Comparison of ENCODE assay signal across 9 cellular contexts in the genomic region with DNA sequence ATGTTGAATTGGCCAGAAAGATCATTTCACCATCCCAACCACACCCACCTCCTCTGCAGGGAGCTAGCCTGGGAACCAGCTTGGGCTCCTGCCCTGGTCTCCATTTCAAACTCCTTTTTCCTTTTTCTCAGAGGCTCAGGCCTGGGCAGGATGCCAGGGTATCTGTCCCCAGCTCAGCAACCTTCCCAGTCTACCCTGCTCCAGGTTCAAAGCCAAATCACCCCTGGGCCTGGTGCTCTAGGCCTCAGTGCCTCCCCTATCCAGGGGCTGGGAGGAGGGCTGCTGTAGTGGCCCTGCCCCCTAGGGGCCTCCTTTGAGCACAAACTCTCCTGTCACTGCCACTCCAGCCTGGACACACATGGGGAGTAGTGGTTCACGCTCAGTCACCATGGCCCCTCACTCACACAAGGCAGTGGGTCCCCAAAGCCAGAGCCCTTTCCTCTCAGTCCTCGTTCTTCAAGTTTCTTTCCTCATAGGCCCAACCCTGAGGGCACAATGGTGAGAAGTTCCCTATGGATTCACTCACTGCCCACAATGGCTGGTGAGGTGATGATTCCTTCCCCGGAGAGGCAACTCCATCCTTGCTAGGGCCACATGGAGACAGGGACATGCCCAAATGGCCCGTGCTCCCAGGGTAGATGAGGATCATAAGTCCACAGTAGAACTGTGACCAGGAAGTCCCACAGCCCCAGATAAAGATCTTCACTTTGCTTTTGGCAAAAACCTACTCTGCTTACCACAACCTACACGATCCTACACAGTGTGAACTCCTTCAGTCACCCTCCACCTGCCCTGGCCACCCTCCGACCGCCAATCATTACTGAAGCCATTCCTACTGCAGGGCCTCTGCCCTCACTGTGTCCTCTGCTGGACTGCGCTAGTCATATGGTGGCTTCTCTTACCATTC. TPM values are rescaled to one million over a fixed set of nuclear protein-coding genes. Genes with fewer than 3 reads are reported as not detected.
DNase-seq lines count a peak whose midpoint lies in the region; TF ChIP-seq lines count a peak whose summit lies in the region.
"Had no signal": no experiment of that assay in that cellular context is flagged by ENCODE, and none has a peak within 500 bp of the region (broad histone marks: within the 10 kb centered on the region; RNA-seq: fewer than 3 reads in every experiment).

No MANE protein-coding gene starts in this region.

- H3K4me1 Mint-ChIP-seq in activated CD4-positive, alpha-beta memory T cell treated with anti-CD3 and anti-CD28 coated beads for 36 hours (ENCODE audit: low read depth): peaks cover 42% of the 10 kb centered on the region
- H3K4me1 Mint-ChIP-seq in activated CD4-positive, alpha-beta memory T cell treated with anti-CD3 and anti-CD28 coated beads, Interleukin-2, amount 10 ng/mL, durations not matched to agents 7 days and 5 days: peaks cover 59% of the 10 kb centered on the region

- H3K27ac Mint-ChIP-seq in activated CD4-positive, alpha-beta memory T cell treated with anti-CD3 and anti-CD28 coated beads for 36 hours: peak overlapping the region; percentile 6
- H3K27ac Mint-ChIP-seq in activated CD4-positive, alpha-beta memory T cell treated with anti-CD3 and anti-CD28 coated beads, Interleukin-2, amount 10 ng/mL, durations not matched to agents 7 days and 5 days: no peak overlapping the region

- peaks cover 6% of the 10 kb centered on the region for H3K36me3 Mint-ChIP-seq in activated CD4-positive, alpha-beta memory T cell treated with anti-CD3 and anti-CD28 coated beads for 36 hours
- peaks cover 6% of the 10 kb centered on the region for H3K36me3 Mint-ChIP-seq in activated CD4-positive, alpha-beta memory T cell treated with anti-CD3 and anti-CD28 coated beads, Interleukin-2, amount 10 ng/mL, durations not matched to agents 7 days and 5 days (ENCODE audit: low read depth)

- intact Hi-C loops in activated CD4-positive, alpha-beta memory T cell treated with anti-CD3 and anti-CD28 coated beads for 36 hours (cut with micrococcal nuclease): loop anchor here (2.0 to 5.0 kb wide), 2 partner anchors 14 to 201 kb away; a partner anchor contains a TSS
- intact Hi-C loops in left ventricle myocardium inferior (cut with micrococcal nuclease) (no loop called here), thyroid gland (cut with DNase I) (loop anchor here (5.0 kb wide), 1 partner anchor 181 kb away; a partner anchor contains a TSS)

- peak overlapping the region; percentile 82 for H3K27ac ChIP-seq in left ventricle myocardium inferior (replicated peaks)
- H3K27ac ChIP-seq in thyroid gland: peak overlapping the region in 2 of 3 donors; percentile 50 to 54

- peak; percentile 48 for DNase-seq in activated CD4-positive, alpha-beta memory T cell treated with anti-CD3 and anti-CD28 coated beads for 36 hours
- DNase-seq in activated CD4-positive, alpha-beta memory T cell treated with anti-CD3 and anti-CD28 coated beads, Interleukin-2, amount 10 ng/mL, durations not matched to agents 7 days and 5 days: no peak
- DNase-seq in UCSD-AML1 (lab: John Stamatoyannopoulos, UW; ENCODE audit: unreplicated experiment) (peak; percentile 57), left ventricle myocardium inferior (no peak), thyroid gland (no peak), SKM-1 (lab: John Stamatoyannopoulos, UW; ENCODE audit: unreplicated experiment) (no peak), SHP77 (lab: John Stamatoyannopoulos, UW) (no peak)
- DNase-seq in effector CD4-positive, alpha-beta T cell: no peak

- H3K27me3 Mint-ChIP-seq in activated CD4-positive, alpha-beta memory T cell treated with anti-CD3 and anti-CD28 coated beads for 36 hours: peaks cover 3% of the 10 kb centered on the region
- peaks cover 8% of the 10 kb centered on the region for H3K27me3 Mint-ChIP-seq in activated CD4-positive, alpha-beta memory T cell treated with anti-CD3 and anti-CD28 coated beads, Interleukin-2, amount 10 ng/mL, durations not matched to agents 7 days and 5 days

- no peak overlapping the region for H3K4me3 ChIP-seq in left ventricle myocardium inferior
- H3K4me3 ChIP-seq in thyroid gland (replicated peaks in 1 of 3): no peak overlapping the region
- H3K4me3 ChIP-seq: pancreas had no signal

- TF ChIP-seq POLR2A in thyroid gland (IDR thresholded peaks at IDR 0.05): no peak

- TF ChIP-seq CTCF in left ventricle myocardium inferior (IDR thresholded peaks at IDR 0.05; ENCODE audit: borderline replicate concordance): peak; percentile 10
- TF ChIP-seq CTCF in thyroid gland (IDR thresholded peaks at IDR 0.05): no peak

- no peaks in the 10 kb centered on the region for H3K9me3 Mint-ChIP-seq in activated CD4-positive, alpha-beta memory T cell treated with anti-CD3 and anti-CD28 coated beads for 36 hours
- H3K9me3 Mint-ChIP-seq in activated CD4-positive, alpha-beta memory T cell treated with anti-CD3 and anti-CD28 coated beads, Interleukin-2, amount 10 ng/mL, durations not matched to agents 7 days and 5 days: no peaks in the 10 kb centered on the region

- CTCF ChIA-PET in activated CD4-positive, alpha-beta memory T cell treated with anti-CD3 and anti-CD28 coated beads for 36 hours (lab: Charles Lee): interaction anchor here (0.8 to 4.8 kb wide), 5 partner anchors 36 to 185 kb away, joined by 3 to 57 read pairs (median 5); a partner anchor contains a TSS
- CTCF ChIA-PET in activated CD4-positive, alpha-beta memory T cell treated with anti-CD3 and anti-CD28 coated beads, Interleukin-2, amount 10 ng/mL, durations not matched to agents 7 days and 5 days (lab: Charles Lee): interaction anchor here (1.4 to 4.7 kb wide), 5 partner anchors 14 to 184 kb away, joined by 3 to 48 read pairs (median 9); a partner anchor contains a TSS

- peaks cover 63% of the 10 kb centered on the region for H3K4me1 ChIP-seq in left ventricle myocardium inferior
- H3K4me1 ChIP-seq in thyroid gland: peaks cover 22 to 46% of the 10 kb centered on the region in 2 donors

- POLR2A ChIA-PET in activated CD4-positive, alpha-beta memory T cell treated with anti-CD3 and anti-CD28 coated beads for 36 hours (lab: Charles Lee): no interaction called here
- POLR2A ChIA-PET in activated CD4-positive, alpha-beta memory T cell treated with anti-CD3 and anti-CD28 coated beads, Interleukin-2, amount 10 ng/mL, durations not matched to agents 7 days and 5 days (lab: Charles Lee): interaction anchor here (0.6 to 5.3 kb wide), 2 partner anchors 14 to 299 kb away, joined by 3 to 69 read pairs; no protein-coding TSS in a partner anchor

- 92 to 93% methylated on average over 6 to 8 of the region's 8 CpGs for WGBS in thyroid gland, 2 donors

- H3K27me3 ChIP-seq in left ventricle myocardium inferior (ENCODE audit: low read depth) (peaks cover 12% of the 10 kb centered on the region), thyroid gland (no peaks in the 10 kb centered on the region)
- H3K27me3 ChIP-seq: pancreas had no signal

- H3K9me3 ChIP-seq in left ventricle myocardium inferior (replicated peaks) (no peaks in the 10 kb centered on the region), thyroid gland (no peaks in the 10 kb centered on the region)
- H3K9me3 ChIP-seq: pancreas had no signal

- no peak overlapping the region for H3K4me3 Mint-ChIP-seq in activated CD4-positive, alpha-beta memory T cell treated with anti-CD3 and anti-CD28 coated beads for 36 hours
- H3K4me3 Mint-ChIP-seq in activated CD4-positive, alpha-beta memory T cell treated with anti-CD3 and anti-CD28 coated beads, Interleukin-2, amount 10 ng/mL, durations not matched to agents 7 days and 5 days: no peak overlapping the region

- peaks cover 3% of the 10 kb centered on the region for H3K36me3 ChIP-seq in left ventricle myocardium inferior
- H3K36me3 ChIP-seq in thyroid gland: no peaks in the 10 kb centered on the region
- H3K36me3 ChIP-seq: pancreas had no signal

RNA-seq across cellular contexts. Expression of a gene that starts 1.6 kb away (rescaled TPM):
- 10 to 100 TPM; 21.2 to 23.5 TPM for total RNA-seq in activated CD4-positive, alpha-beta memory T cell treated with anti-CD3 and anti-CD28 coated beads for 36 hours
- total RNA-seq in activated CD4-positive, alpha-beta memory T cell treated with anti-CD3 and anti-CD28 coated beads, Interleukin-2, amount 10 ng/mL, durations not matched to agents 7 days and 5 days: 10 to 100 TPM; 19.4 to 21.5 TPM
- total RNA-seq in left ventricle myocardium inferior (31.3 TPM), thyroid gland (10 to 100 TPM in 3 of 4 donors, 1 to 10 TPM in 1; 8.9 to 27.4 (median 19.1) TPM)

RNA-seq across cellular contexts. Expression of a gene that starts 12.1 kb away (rescaled TPM):
- total RNA-seq in activated CD4-positive, alpha-beta memory T cell treated with anti-CD3 and anti-CD28 coated beads for 36 hours: 1 to 10 TPM in 1 of 2 experiments, under 1 TPM in 1; 0.94 to 2.9 TPM
- total RNA-seq in activated CD4-positive, alpha-beta memory T cell treated with anti-CD3 and anti-CD28 coated beads, Interleukin-2, amount 10 ng/mL, durations not matched to agents 7 days and 5 days: 1 to 10 TPM; 1.5 to 1.9 TPM
- total RNA-seq in left ventricle myocardium inferior (0.85 TPM), thyroid gland (1 to 10 TPM in 3 of 4 donors, not detected in 1; 1.0 to 5.2 (median 1.6) TPM)

RNA-seq across cellular contexts. Expression of a gene that starts 19.1 kb away (rescaled TPM):
- total RNA-seq in activated CD4-positive, alpha-beta memory T cell treated with anti-CD3 and anti-CD28 coated beads for 36 hours: 10 to 100 TPM; 50.1 to 53.8 TPM
- total RNA-seq in activated CD4-positive, alpha-beta memory T cell treated with anti-CD3 and anti-CD28 coated beads, Interleukin-2, amount 10 ng/mL, durations not matched to agents 7 days and 5 days: 100 to 1,000 TPM; 141 to 146 TPM
- total RNA-seq in left ventricle myocardium inferior: 48.4 TPM
- total RNA-seq in thyroid gland: 100 to 1,000 TPM in 1 of 4 donors, 10 to 100 TPM in 3; 39.2 to 124 (median 50.8) TPM

RNA-seq across cellular contexts. Expression of a gene that starts 19.2 kb away (rescaled TPM):
- total RNA-seq in activated CD4-positive, alpha-beta memory T cell treated with anti-CD3 and anti-CD28 coated beads for 36 hours: 10 to 100 TPM; 41.5 to 42.0 TPM
- 10 to 100 TPM; 48.2 TPM for total RNA-seq in activated CD4-positive, alpha-beta memory T cell treated with anti-CD3 and anti-CD28 coated beads, Interleukin-2, amount 10 ng/mL, durations not matched to agents 7 days and 5 days
- total RNA-seq in left ventricle myocardium inferior (14.0 TPM), thyroid gland (10 to 100 TPM; 17.3 to 43.3 (median 35.5) TPM)

RNA-seq across cellular contexts. Expression of a gene that starts 41.0 kb away (rescaled TPM):
- total RNA-seq in activated CD4-positive, alpha-beta memory T cell treated with anti-CD3 and anti-CD28 coated beads for 36 hours: 10 to 100 TPM; 27.7 to 28.5 TPM
- total RNA-seq in activated CD4-positive, alpha-beta memory T cell treated with anti-CD3 and anti-CD28 coated beads, Interleukin-2, amount 10 ng/mL, durations not matched to agents 7 days and 5 days: 10 to 100 TPM; 80.9 to 81.9 TPM
- total RNA-seq in left ventricle myocardium inferior: 844 TPM
- 10 to 100 TPM; 56.3 to 98.9 (median 86.3) TPM for total RNA-seq in thyroid gland

Comparison
In these comparisons a context has a peak if more than half of its experiments do, and no peak if none do; other contexts are left out.
1. DNase-seq: peak in activated CD4-positive, alpha-beta memory T cell treated with anti-CD3 and anti-CD28 coated beads for 36 hours (single experiment) and UCSD-AML1 (single experiment); none in activated CD4-positive, alpha-beta memory T cell treated with anti-CD3 and anti-CD28 coated beads, Interleukin-2, amount 10 ng/mL, durations not matched to agents 7 days and 5 days (single experiment), left ventricle myocardium inferior (single experiment), thyroid gland (0 of 2), SKM-1 (single experiment), SHP77 (0 of 2) and effector CD4-positive, alpha-beta T cell (single experiment).